In genomic region chr21:36508948-36509347, GRCh38 we compare ENCODE assay signal across 1 cellular context.
TF ChIP-seq lines count a peak whose summit lies in the region.

No MANE protein-coding gene starts in this region.

TF ChIP-seq in H1, 55 proteins besides CTCF, POLR2A, EP300 and RAD21:
- TF ChIP-seq, protein P1, sequence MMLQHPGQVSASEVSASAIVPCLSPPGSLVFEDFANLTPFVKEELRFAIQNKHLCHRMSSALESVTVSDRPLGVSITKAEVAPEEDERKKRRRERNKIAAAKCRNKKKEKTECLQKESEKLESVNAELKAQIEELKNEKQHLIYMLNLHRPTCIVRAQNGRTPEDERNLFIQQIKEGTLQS (IDR thresholded peaks at IDR 0.05; ENCODE audit: insufficient read depth, low read depth, low read length) = no peak
- peak; percentile 68; the same call in 1 of the 2 replicates for TF ChIP-seq YY1 (IDR thresholded peaks at IDR 0.05; ENCODE audit: low read depth, low read length)
